In genomic region chr3:182182531-182182968, GRCh38 we compare ENCODE assay signal across 12 cellular contexts.
DNase-seq lines count a peak whose midpoint lies in the region; ATAC-seq and TF ChIP-seq lines count a peak whose summit lies in the region.
"Had no signal": no experiment of that assay in that cellular context is flagged by ENCODE, and none has a peak within 500 bp of the region (broad histone marks: within the 10 kb centered on the region; RNA-seq: fewer than 3 reads in every experiment).

No MANE protein-coding gene starts in this region.

- no peak overlapping the region for H3K4me3 ChIP-seq in epithelial cell of esophagus (ENCODE audit: low read length)
- H3K4me3 ChIP-seq in left lung: no peak overlapping the region
- H3K4me3 ChIP-seq in body of pancreas: no peak overlapping the region
- H3K4me3 ChIP-seq: GM23248 had no signal

- peak; percentile 68 for ATAC-seq in GM18498 (IDR thresholded peaks at IDR 0.05; ENCODE audit: unreplicated experiment)
- ATAC-seq in GM21825 (IDR thresholded peaks at IDR 0.05; ENCODE audit: unreplicated experiment): peak; percentile 64
- ATAC-seq in left lung: no peak
- no peak for ATAC-seq in body of pancreas

- H3K9me3 ChIP-seq in left lung (no peaks in the 10 kb centered on the region), body of pancreas (no peaks in the 10 kb centered on the region)

- H3K36me3 ChIP-seq in left lung (no peaks in the 10 kb centered on the region), body of pancreas (replicated peaks in 1 of 2; ENCODE audit: insufficient read depth in 1 of 2, low read depth in 2 of 2) (no peaks in the 10 kb centered on the region)

- 71 to 77% methylated on average over 5 of the region's 5 CpGs for whole genome bisulfite sequencing in body of pancreas, 2 donors

- H3K27me3 ChIP-seq in left lung (no peaks in the 10 kb centered on the region), body of pancreas (no peaks in the 10 kb centered on the region)

- TF ChIP-seq CTCF in epithelial cell of esophagus (IDR thresholded peaks at IDR 0.05; ENCODE audit: insufficient read depth, low read depth, low read length, missing control alignments) (no peak), left lung (IDR thresholded peaks at IDR 0.05) (no peak), body of pancreas (IDR thresholded peaks at IDR 0.05) (no peak)

- TF ChIP-seq POLR2A in body of pancreas (IDR thresholded peaks at IDR 0.05): no peak

- H3K4me1 ChIP-seq in left lung (no peaks in the 10 kb centered on the region), body of pancreas (peaks cover 4% of the 10 kb centered on the region)

- no peak overlapping the region for H3K27ac ChIP-seq in left lung
- H3K27ac ChIP-seq in body of pancreas: no peak overlapping the region
- H3K27ac ChIP-seq: GM23248 had no signal

- intact Hi-C loops in left lung (cut with DNase I): no loop called here
- intact Hi-C loops in body of pancreas (cut with DNase I): no loop called here

- DNase-seq in NCI-H187 treated with DMSO at 0.1 percent for 48 hours (lab: John Stamatoyannopoulos, UW) (peak; percentile 61), epithelial cell of esophagus (ENCODE audit: low read depth) (peak; percentile 98), GDM1 (lab: John Stamatoyannopoulos, UW) (no peak), left lung (no peak), AG20443 (ENCODE audit: low spot score) (no peak), body of pancreas (no peak)
- DNase-seq: EL; GM23248; kidney; stimulated activated CD8-positive, alpha-beta memory T cell treated with anti-CD3 and anti-CD28 coated beads, Interleukin-4, amount 100 ng/mL, for 48 hours had no signal

Comparison
In these comparisons a context has a peak if more than half of its experiments do, and no peak if none do; other contexts are left out.
1. ATAC-seq: peak in GM18498 (single experiment) and GM21825 (single experiment); none in left lung (single experiment) and body of pancreas (single experiment).
2. DNase-seq: peak in NCI-H187 treated with DMSO at 0.1 percent for 48 hours (single experiment) and epithelial cell of esophagus (single experiment); none in GDM1 (single experiment), left lung (0 of 2), AG20443 (single experiment) and body of pancreas (0 of 4).